2 cellular contexts compared by ENCODE assay signal in genomic region chr3:98801042-98801747, GRCh38.
TF ChIP-seq lines count a peak whose summit lies in the region.

No MANE protein-coding gene starts in this region.

TF ChIP-seq in IMR-90, 13 proteins besides CTCF, POLR2A, EP300 and RAD21 (continued from another document):
- TF ChIP-seq USF2 (IDR thresholded peaks at IDR 0.05; ENCODE audit: low read depth, low read length) (no peak), SMC3 (IDR thresholded peaks at IDR 0.05; ENCODE audit: low read depth, low read length) (no peak), ELK1 (IDR thresholded peaks at IDR 0.05; ENCODE audit: borderline replicate concordance, low read depth, low read length) (no peak), BHLHE40 (IDR thresholded peaks at IDR 0.05; ENCODE audit: low read depth, low read length) (no peak), CEBPB (IDR thresholded peaks at IDR 0.05; ENCODE audit: low read depth, low read length) (no peak), FOS (IDR thresholded peaks at IDR 0.05; ENCODE audit: low read depth, low read length) (no peak), RFX5 (IDR thresholded peaks at IDR 0.05; ENCODE audit: low read depth, low read length) (no peak), CHD1 (IDR thresholded peaks at IDR 0.05; ENCODE audit: low read depth, low read length) (no peak), MAFK (IDR thresholded peaks at IDR 0.05; ENCODE audit: low read depth, low read length) (no peak), NFE2L2 (IDR thresholded peaks at IDR 0.05; ENCODE audit: low read depth, low read length) (no peak), RCOR1 (IDR thresholded peaks at IDR 0.05; ENCODE audit: insufficient replicate concordance, low read length) (no peak), MXI1 (IDR thresholded peaks at IDR 0.05; ENCODE audit: borderline replicate concordance, low read depth, low read length) (no peak)

TF ChIP-seq in HEK293T, 16 proteins besides CTCF, POLR2A, EP300 and RAD21 (continued from another document):
- TF ChIP-seq FOXA1 (IDR thresholded peaks at IDR 0.05) (no peak), TARDBP (IDR thresholded peaks at IDR 0.05) (no peak), ZNF384 (IDR thresholded peaks at IDR 0.05) (no peak), L3MBTL2 (conservative IDR thresholded peaks at IDR 0.05) (no peak), BHLHE40 (IDR thresholded peaks at IDR 0.05; ENCODE audit: borderline replicate concordance) (no peak), SUZ12 (IDR thresholded peaks at IDR 0.05) (no peak), FOXM1 (IDR thresholded peaks at IDR 0.05; ENCODE audit: borderline replicate concordance) (no peak), ELF4 (IDR thresholded peaks at IDR 0.05) (no peak)
